ENCODE assay signal across 9 cellular contexts in genomic region chr15:99291643-99292042, GRCh38.
"Had no signal": no experiment of that assay in that cellular context is flagged by ENCODE, and none has a peak within 500 bp of the region (broad histone marks: within the 10 kb centered on the region; RNA-seq: fewer than 3 reads in every experiment).

No MANE protein-coding gene starts in this region.

- H3K27ac Mint-ChIP-seq: GM23338, H9 had no signal

- H2AFZ ChIP-seq: GM23338 had no signal

- H3K4me3 Mint-ChIP-seq: GM23338, H9 had no signal

- H3K4me2 ChIP-seq: GM23338 had no signal

- DNase-seq: H9, HCEC 1CT, IMR-90, KG1 had no signal

- ATAC-seq: GM23338, K562 had no signal

- H3K4me3 ChIP-seq: GM23338, K562 had no signal

- FAIRE-seq: H1, H54, K562 had no signal

- H3K27ac ChIP-seq: HL-60 had no signal
